In the genomic region with DNA sequence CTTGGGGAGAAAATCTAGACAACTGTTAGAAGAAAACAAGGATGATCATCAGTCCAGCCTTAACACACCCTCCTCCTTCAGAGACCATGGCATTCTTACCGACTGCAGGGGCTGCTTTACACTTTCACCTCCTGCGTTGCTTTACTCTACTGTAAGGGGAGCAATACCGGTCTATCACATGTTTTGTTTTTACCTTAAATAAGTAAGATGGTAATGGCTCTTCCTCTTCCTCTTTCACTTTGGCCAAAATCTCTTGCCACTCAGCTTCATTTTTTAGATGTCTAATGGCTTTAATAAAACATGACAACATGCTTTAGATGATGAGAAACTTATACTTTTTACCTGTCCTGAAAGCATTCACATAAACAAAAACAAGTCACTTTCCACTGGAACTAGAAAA, we compare ENCODE assay signal across 18 cellular contexts.
"Had no signal": no experiment of that assay in that cellular context is flagged by ENCODE, and none has a peak within 500 bp of the region (broad histone marks: within the 10 kb centered on the region; RNA-seq: fewer than 3 reads in every experiment).

No MANE protein-coding gene starts in this region.

- H3K27me3 ChIP-seq: ascending aorta, breast epithelium, left lung, transverse colon, vagina had no signal

- H3K27ac Mint-ChIP-seq: activated naive CD4-positive, alpha-beta T cell treated with anti-CD3 and anti-CD28 coated beads, Interleukin-2, amount 10 ng/mL, durations not matched to agents 7 days and 5 days had no signal

- DNase-seq: activated CD4-positive, alpha-beta T cell treated with anti-CD3 and anti-CD28 coated beads, Interleukin-2, amount 50 U/mL, for 4 hours; activated CD4-positive, CD25-positive, alpha-beta regulatory T cell treated with anti-CD3 and anti-CD28 coated beads, Interleukin-2, amount 50 U/mL, for 72 hours; activated naive CD4-positive, alpha-beta T cell treated with anti-CD3 and anti-CD28 coated beads, Interleukin-2, amount 10 ng/mL, durations not matched to agents 7 days and 5 days; dermis blood vessel endothelial cell; hippocampal formation; left lung; mammary epithelial cell; naive thymus-derived CD4-positive, alpha-beta T cell; stimulated activated CD4-positive, alpha-beta T cell treated with anti-CD3 and anti-CD28 coated beads, Interleukin-15, amount 100 ng/mL, for 24 hours; stimulated activated CD4-positive, alpha-beta T cell treated with anti-CD3 and anti-CD28 coated beads, Interleukin-4, amount 100 ng/mL, for 1 hour; stimulated activated naive CD4-positive, alpha-beta T cell treated with Interleukin-2 at 50 U/mL for 16 hours; substantia nigra; T-helper 9 cell; transverse colon had no signal

- H3K4me3 ChIP-seq: ascending aorta, breast epithelium, left lung, transverse colon, vagina had no signal

- H3K9me3 ChIP-seq: ascending aorta, breast epithelium, left lung, transverse colon, vagina had no signal

- ATAC-seq: left lung; naive thymus-derived CD4-positive, alpha-beta T cell had no signal

- H3K4me3 Mint-ChIP-seq: activated naive CD4-positive, alpha-beta T cell treated with anti-CD3 and anti-CD28 coated beads, Interleukin-2, amount 10 ng/mL, durations not matched to agents 7 days and 5 days; naive thymus-derived CD4-positive, alpha-beta T cell had no signal

- H3K4me1 ChIP-seq: ascending aorta, breast epithelium, vagina had no signal

- H3K36me3 ChIP-seq: ascending aorta, breast epithelium, left lung, transverse colon, vagina had no signal

- FAIRE-seq: keratinocyte had no signal

- H3K9me3 Mint-ChIP-seq: activated naive CD4-positive, alpha-beta T cell treated with anti-CD3 and anti-CD28 coated beads, Interleukin-2, amount 10 ng/mL, durations not matched to agents 7 days and 5 days; naive thymus-derived CD4-positive, alpha-beta T cell had no signal

- H3K27ac ChIP-seq: ascending aorta, breast epithelium, left lung, transverse colon, vagina had no signal

- H3K27me3 Mint-ChIP-seq: activated naive CD4-positive, alpha-beta T cell treated with anti-CD3 and anti-CD28 coated beads, Interleukin-2, amount 10 ng/mL, durations not matched to agents 7 days and 5 days; naive thymus-derived CD4-positive, alpha-beta T cell had no signal
